Comparison of ENCODE assay signal across 18 cellular contexts in genomic region chr12:47787596-47788319, GRCh38. TPM values are rescaled to one million over a fixed set of nuclear protein-coding genes. Genes with fewer than 3 reads are reported as not detected.
DNase-seq lines count a peak whose midpoint lies in the region; ATAC-seq and TF ChIP-seq lines count a peak whose summit lies in the region.
"Had no signal": no experiment of that assay in that cellular context is flagged by ENCODE, and none has a peak within 500 bp of the region (broad histone marks: within the 10 kb centered on the region; RNA-seq: fewer than 3 reads in every experiment).

No MANE protein-coding gene starts in this region.

- H3K9ac ChIP-seq in trophoblast cell (ENCODE audit: low read length): no peak overlapping the region

- no peak for TF ChIP-seq POLR2A in stomach (IDR thresholded peaks at IDR 0.05)

- no peak for TF ChIP-seq CTCF in stomach (IDR thresholded peaks at IDR 0.05)

- H3K4me3 Mint-ChIP-seq in T-helper 17 cell: no peak overlapping the region
- H3K4me3 Mint-ChIP-seq: dendritic cell treated with granulocyte-macrophage colony-stimulating factor and Interleukin-4, amounts not matched to agents 40 ng/mL and 50 ng/mL, for 4 days had no signal

- peak overlapping the region; percentile 47 for H3K27ac ChIP-seq in cingulate gyrus (ENCODE audit: low read depth, low read length)
- H3K27ac ChIP-seq in stomach: peak overlapping the region in 3 of 5 donors; percentile 8 to 32 (median 25)
- H3K27ac ChIP-seq in trophoblast cell (ENCODE audit: low read depth, low read length): no peak overlapping the region
- H3K27ac ChIP-seq: body of pancreas, ovary, WERI-Rb-1 had no signal

- H2BK5ac ChIP-seq in trophoblast cell (ENCODE audit: low read depth, low read length, poor library complexity): no peak overlapping the region

- H3K79me2 ChIP-seq in trophoblast cell (ENCODE audit: control insufficient read depth, insufficient read depth, low read length, poor library complexity): no peaks in the 10 kb centered on the region

- H3K27ac Mint-ChIP-seq in T-helper 17 cell: peak overlapping the region; percentile 72
- H3K27ac Mint-ChIP-seq: dendritic cell treated with granulocyte-macrophage colony-stimulating factor and Interleukin-4, amounts not matched to agents 40 ng/mL and 50 ng/mL, for 4 days had no signal

- H2AFZ ChIP-seq in trophoblast cell (ENCODE audit: insufficient read depth, low read length, poor library complexity): no peak overlapping the region

- H3K4me1 ChIP-seq in stomach (peaks cover 0 to 23% (median 3%) of the 10 kb centered on the region in 4 donors), trophoblast cell (ENCODE audit: control insufficient read depth in 1 of 2, insufficient read depth in 2 of 2, low read length in 2 of 2) (no peaks in the 10 kb centered on the region)
- H3K4me1 ChIP-seq: body of pancreas had no signal

- peaks cover 2% of the 10 kb centered on the region for H3K4me1 Mint-ChIP-seq in T-helper 17 cell

- no peak overlapping the region for H4K91ac ChIP-seq in trophoblast cell (ENCODE audit: low read depth, low read length)

- H4K12ac ChIP-seq in trophoblast cell (ENCODE audit: low read depth, low read length): no peak overlapping the region

- intact Hi-C loops in left ventricle myocardium superior (cut with micrococcal nuclease): no loop called here
- intact Hi-C loops in Right ventricle myocardium inferior (cut with DNase I): no loop called here
- intact Hi-C loops in stomach (cut with DNase I; ENCODE audit: low total_unique reads): no loop called here

- WGBS in stomach, 5 donors: 79 to 84% (median 82%) methylated on average over 14 of the region's 14 CpGs
- no CpG with 5 or more reads among the region's 14 CpGs for WGBS in trophoblast cell (ENCODE audit: extremely low coverage, insufficient coverage, insufficient read length)

- H3K27me3 Mint-ChIP-seq in T-helper 17 cell: no peaks in the 10 kb centered on the region
- H3K27me3 Mint-ChIP-seq: dendritic cell treated with granulocyte-macrophage colony-stimulating factor and Interleukin-4, amounts not matched to agents 40 ng/mL and 50 ng/mL, for 4 days had no signal

- no peak overlapping the region for H2BK12ac ChIP-seq in trophoblast cell (ENCODE audit: low read length)

- no peak overlapping the region for H2AK5ac ChIP-seq in trophoblast cell (ENCODE audit: low read length)

- H3K4ac ChIP-seq in trophoblast cell (ENCODE audit: low read depth, low read length): no peak overlapping the region

- ATAC-seq in left ventricle myocardium superior (no peak), Right ventricle myocardium inferior (no peak), T-helper 17 cell (no peak)
- ATAC-seq: body of pancreas, gastroesophageal sphincter had no signal

- H3K36me3 ChIP-seq in stomach (peaks cover 90 to 100% (median 100%) of the 10 kb centered on the region in 4 donors), trophoblast cell (ENCODE audit: control insufficient read depth in 1 of 2, insufficient read depth in 2 of 2, low read length in 2 of 2) (peaks cover 93 to 96% of the 10 kb centered on the region in 2 experiments)
- H3K36me3 ChIP-seq: ovary had no signal

- H4K8ac ChIP-seq in trophoblast cell (ENCODE audit: low read depth, low read length): no peak overlapping the region

- H3K9me3 ChIP-seq in T-helper 17 cell (ENCODE audit: control insufficient read depth, low read length, poor library complexity, severe bottlenecking) (no peaks in the 10 kb centered on the region), stomach (no peaks in the 10 kb centered on the region), trophoblast cell (ENCODE audit: insufficient read depth, low read depth, low read length) (no peaks in the 10 kb centered on the region)
- H3K9me3 ChIP-seq: body of pancreas, gastroesophageal sphincter, ovary had no signal

- no peak overlapping the region for H3K4me3 ChIP-seq in stomach
- no peak overlapping the region for H3K4me3 ChIP-seq in trophoblast cell (ENCODE audit: low read depth, low read length)
- H3K4me3 ChIP-seq: body of pancreas, gastroesophageal sphincter, ovary had no signal

- DNase-seq in left ventricle myocardium superior (peak; percentile 26), Right ventricle myocardium inferior (ENCODE audit: missing footprints) (no peak), T-helper 17 cell (no peak), stomach (no peak), trophoblast cell (no peak)
- no peak for DNase-seq in activated effector memory CD4-positive, alpha-beta T cell treated with anti-CD3 and anti-CD28 coated beads, Interleukin-2, amount 50 U/mL, for 16 hours
- no peak for DNase-seq in NK-92 treated with Interleukin-12 subunit alpha and Interleukin-12 subunit beta, amount 100 ng/mL, for 24 hours (lab: John Stamatoyannopoulos, UW)
- DNase-seq: activated gamma-delta T cell treated with Interleukin-2 at 50 U/mL for 16 hours; body of pancreas; GOT3; MM.1S; NCI-H1694 treated with DMSO at 0.1 percent for 48 hours; ovary; stimulated activated CD4-positive, alpha-beta T cell treated with anti-CD3 and anti-CD28 coated beads, Interleukin-1b, Interleukin-23, amount 100 ng/mL, for 48 hours; WERI-Rb-1 had no signal

- H3K23ac ChIP-seq in trophoblast cell (ENCODE audit: low read length): no peak overlapping the region

- no peak overlapping the region for H2BK120ac ChIP-seq in trophoblast cell (ENCODE audit: insufficient read depth, low read length, poor library complexity)

- no peak for TF ChIP-seq EP300 in stomach (IDR thresholded peaks at IDR 0.05)

- H3K27me3 ChIP-seq in stomach (no peaks in the 10 kb centered on the region), trophoblast cell (ENCODE audit: insufficient read depth, low read length) (no peaks in the 10 kb centered on the region)
- H3K27me3 ChIP-seq: body of pancreas, gastroesophageal sphincter, ovary had no signal

- no peak overlapping the region for H3K18ac ChIP-seq in trophoblast cell (ENCODE audit: low read length)

- H3K14ac ChIP-seq in trophoblast cell (ENCODE audit: low read length): no peak overlapping the region

- H3K4me2 ChIP-seq in trophoblast cell (ENCODE audit: low read length): no peak overlapping the region

- H3K36me3 Mint-ChIP-seq in T-helper 17 cell (ENCODE audit: low read depth): peaks cover 6% of the 10 kb centered on the region

- no peaks in the 10 kb centered on the region for H3K79me1 ChIP-seq in trophoblast cell (ENCODE audit: low read length)

RNA-seq across cellular contexts. Expression of gene SLC48A1, which starts 14.7 kb away (rescaled TPM):
- 23.7 TPM for total RNA-seq in left ventricle myocardium superior
- total RNA-seq in Right ventricle myocardium inferior: 23.2 TPM
- 1 to 10 TPM; 5.9 to 6.9 TPM for total RNA-seq in T-helper 17 cell
- 10 to 100 TPM in 3 of 5 donors, 1 to 10 TPM in 2; 2.3 to 29.0 (median 18.1) TPM for total RNA-seq in stomach
- polyA plus RNA-seq in stomach: 10 to 100 TPM in 1 of 3 donors, 1 to 10 TPM in 2; 6.3 to 18.2 (median 9.4) TPM
- 4.7 and 4.8 TPM in 2 replicates for polyA plus RNA-seq in trophoblast cell (2013)

RNA-seq across cellular contexts. Expression of gene RAPGEF3, which starts 29.1 kb away (rescaled TPM):
- total RNA-seq in left ventricle myocardium superior (37.6 TPM), Right ventricle myocardium inferior (37.3 TPM), T-helper 17 cell (under 1 TPM; 0.27 to 0.55 TPM), stomach (100 to 1,000 TPM in 1 of 5 donors, 10 to 100 TPM in 4; 15.9 to 114 (median 25.0) TPM)
- 10 to 100 TPM; 21.2 to 33.1 (median 22.9) TPM for polyA plus RNA-seq in stomach
- 0.68 and 0.78 TPM in 2 replicates for polyA plus RNA-seq in trophoblast cell (2013)

RNA-seq across cellular contexts. Expression of gene HDAC7, which starts 31.9 kb away (rescaled TPM):
- total RNA-seq in left ventricle myocardium superior (35.4 TPM), Right ventricle myocardium inferior (38.8 TPM), T-helper 17 cell (100 to 1,000 TPM; 129 to 151 TPM), stomach (100 to 1,000 TPM in 2 of 5 donors, 10 to 100 TPM in 3; 32.1 to 313 (median 66.5) TPM)
- polyA plus RNA-seq in stomach: 10 to 100 TPM; 22.8 to 30.7 (median 28.6) TPM
- polyA plus RNA-seq in trophoblast cell (2013): 47.8 and 51.3 TPM in 2 replicates

Comparison
In these comparisons a context has a peak if more than half of its experiments do, and no peak if none do; other contexts are left out.
1. RNA of gene RAPGEF3, which starts 29.1 kb away (total RNA-seq): 37.6 TPM in left ventricle myocardium superior (single experiment), 37.3 TPM in Right ventricle myocardium inferior (single experiment) and 15.9 to 114 TPM in stomach; 0.27 to 0.55 TPM in T-helper 17 cell; every median in the first group is over 10 times any median in the second.